8 cellular contexts compared by ENCODE assay signal in the genomic region with DNA sequence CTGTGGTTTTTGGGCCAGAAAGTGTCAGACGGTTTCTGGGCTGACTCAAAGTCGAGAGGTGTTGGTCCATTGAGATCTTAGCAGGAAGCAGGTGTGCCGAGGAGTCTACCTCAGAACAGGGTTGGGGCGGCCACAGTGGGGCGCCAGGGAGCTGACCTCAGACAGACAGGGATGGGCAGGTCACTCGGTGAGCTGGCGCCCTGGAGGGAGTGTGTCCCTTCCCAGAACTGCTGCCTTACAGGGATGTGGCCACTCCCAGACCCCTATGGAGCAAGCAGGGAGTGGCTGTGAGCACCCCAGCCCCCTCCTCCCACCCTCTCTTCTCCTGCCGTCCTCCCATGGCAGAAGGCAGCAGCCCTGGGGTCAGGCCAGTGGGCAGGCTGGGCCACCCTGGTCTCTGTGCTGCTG. TPM values are rescaled to one million over a fixed set of nuclear protein-coding genes. Genes with fewer than 3 reads are reported as not detected.
DNase-seq lines count a peak whose midpoint lies in the region; ATAC-seq and TF ChIP-seq lines count a peak whose summit lies in the region.

No MANE protein-coding gene starts in this region.

- intact Hi-C loops in colonic mucosa (cut with DNase I), result no loop called here

- H3K27ac ChIP-seq in colonic mucosa (no peak overlapping the region), caudate nucleus (ENCODE audit: low read depth, low read length) (no peak overlapping the region)

- H3K9me3 ChIP-seq in colonic mucosa, result no peaks in the 10 kb centered on the region

- no peaks in the 10 kb centered on the region for H3K4me1 ChIP-seq in colonic mucosa

- H3K36me3 ChIP-seq in colonic mucosa, result no peaks in the 10 kb centered on the region

- peak; percentile 24 for TF ChIP-seq CTCF in colonic mucosa (IDR thresholded peaks at IDR 0.05)

- no peak overlapping the region for H3K4me3 ChIP-seq in colonic mucosa

- H3K27me3 ChIP-seq in colonic mucosa, result no peaks in the 10 kb centered on the region

- peak; percentile 34 for DNase-seq in activated naive CD4-positive, alpha-beta T cell treated with Interleukin-2 at 50 U/mL for 16 hours
- no peak for DNase-seq in activated naive CD4-positive, alpha-beta T cell (lab: John Stamatoyannopoulos, UW)
- DNase-seq in NCI-H82 treated with DMSO at 0.1 percent for 48 hours (lab: John Stamatoyannopoulos, UW; ENCODE audit: unreplicated experiment) (peak; percentile 36), colonic mucosa (peak; percentile 53), caudate nucleus (lab: John Stamatoyannopoulos, UW) (no peak)
- peak; percentile 65 for DNase-seq in stimulated activated CD8-positive, alpha-beta memory T cell treated with anti-CD3 and anti-CD28 coated beads, Interleukin-4, amount 100 ng/mL, for 48 hours
- DNase-seq in effector CD8-positive, alpha-beta T cell (lab: John Stamatoyannopoulos, UW), result no peak

- no peak for ATAC-seq in HG03139 (IDR thresholded peaks at IDR 0.05; ENCODE audit: unreplicated experiment)

- H3K9ac ChIP-seq in colonic mucosa (ENCODE audit: low read depth in 2 of 2, low read length in 2 of 2), result no peak overlapping the region

RNA-seq across cellular contexts. Expression of a gene that starts 14.0 kb away (rescaled TPM):
- total RNA-seq in colonic mucosa, result 1 to 10 TPM in 1 of 2 donors, under 1 TPM in 1; 0.42 to 2.7 TPM

RNA-seq across cellular contexts. Expression of a gene that starts 23.9 kb away (rescaled TPM):
- 1 to 10 TPM in 1 of 2 donors, under 1 TPM in 1; 0.19 to 1.6 TPM for total RNA-seq in colonic mucosa

RNA-seq across cellular contexts. Expression of a gene that starts 39.0 kb away (rescaled TPM):
- 1,000 to 10,000 TPM; 1,855 to 2,011 TPM for total RNA-seq in colonic mucosa

RNA-seq across cellular contexts. Expression of a gene that starts 58.1 kb away (rescaled TPM):
- total RNA-seq in colonic mucosa, result 100 to 1,000 TPM; 118 to 176 TPM

RNA-seq across cellular contexts. Expression of a gene that starts 58.2 kb away (rescaled TPM):
- 10 to 100 TPM in 1 of 2 donors, 1 to 10 TPM in 1; 4.7 to 10.0 TPM for total RNA-seq in colonic mucosa

Comparison
In these comparisons a context has a peak if more than half of its experiments do, and no peak if none do; other contexts are left out.
1. DNase-seq: peak in activated naive CD4-positive, alpha-beta T cell treated with Interleukin-2 at 50 U/mL for 16 hours (single experiment), NCI-H82 treated with DMSO at 0.1 percent for 48 hours (single experiment), colonic mucosa (single experiment) and stimulated activated CD8-positive, alpha-beta memory T cell treated with anti-CD3 and anti-CD28 coated beads, Interleukin-4, amount 100 ng/mL, for 48 hours (single experiment); none in activated naive CD4-positive, alpha-beta T cell (0 of 4), effector CD8-positive, alpha-beta T cell (single experiment) and caudate nucleus (0 of 61).